ENCODE assay signal across 9 cellular contexts in genomic region chr4:68291256-68291655, GRCh38. TPM values are rescaled to one million over a fixed set of nuclear protein-coding genes. Genes with fewer than 3 reads are reported as not detected.
"Had no signal": no experiment of that assay in that cellular context is flagged by ENCODE, and none has a peak within 500 bp of the region (broad histone marks: within the 10 kb centered on the region; RNA-seq: fewer than 3 reads in every experiment).

No MANE protein-coding gene starts in this region.

- H3K9ac ChIP-seq: KMS-11 had no signal

- H3K4me2 ChIP-seq: KMS-11 had no signal

- H3K27ac ChIP-seq: HL-60, KMS-11 had no signal

- FAIRE-seq: HTR-8/SVneo had no signal

- DNase-seq: IMR-90, KBM-7, KG1 had no signal

RNA-seq across cellular contexts. Expression of gene TMPRSS11B, which starts 45.8 kb away (rescaled TPM):
- total RNA-seq: HT-29, HT1080, IMR-90 had no signal
- polyA plus RNA-seq: IgD-negative memory B cell, IMR-90 had no signal
